In the genomic region with DNA sequence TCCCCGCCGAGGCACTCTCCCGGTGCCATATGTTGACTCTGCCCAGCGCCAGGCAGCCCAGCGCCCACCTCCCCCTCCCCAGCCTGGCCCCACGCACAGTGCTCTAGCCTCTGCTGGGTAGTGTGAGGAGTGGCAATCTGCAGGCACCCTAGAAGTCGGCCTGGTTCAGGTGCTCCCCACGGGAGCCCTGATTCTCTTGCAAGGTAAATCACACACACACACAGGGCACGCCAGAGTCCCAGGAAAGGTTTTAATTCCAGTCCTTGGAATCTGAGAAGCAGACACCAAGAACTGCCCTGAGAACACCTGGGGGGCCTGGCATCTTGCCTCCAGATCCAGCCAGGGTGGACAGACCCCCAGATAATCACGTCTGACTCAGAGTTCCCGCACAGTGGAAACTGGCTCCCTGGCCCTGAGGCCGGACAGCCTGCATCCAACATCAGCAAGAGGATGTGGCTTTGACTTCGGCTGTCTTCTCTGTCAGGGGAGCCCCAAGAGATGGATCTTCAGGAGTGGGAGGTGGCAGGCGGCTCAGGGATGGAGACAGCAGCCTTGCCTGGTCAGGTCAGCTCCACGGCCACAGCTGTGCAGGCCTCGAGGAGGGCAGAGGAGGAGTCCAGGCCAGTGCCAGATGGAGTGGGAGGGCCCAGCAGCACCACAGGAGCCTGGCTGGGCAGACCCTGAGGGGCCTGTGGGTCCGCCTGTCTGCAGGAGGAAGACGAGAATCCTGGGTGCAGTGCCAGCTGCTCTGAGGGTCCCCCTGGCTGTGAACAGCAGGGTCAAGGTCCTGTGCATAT, we compare ENCODE assay signal across 10 cellular contexts. TPM values are rescaled to one million over a fixed set of nuclear protein-coding genes. Genes with fewer than 3 reads are reported as not detected.
A peak's percentile ranks its signal among the peaks of the same experiment; 100 is the strongest.
DNase-seq lines count a peak whose midpoint lies in the region; ATAC-seq and TF ChIP-seq lines count a peak whose summit lies in the region.
"Had no signal": no experiment of that assay in that cellular context is flagged by ENCODE, and none has a peak within 500 bp of the region (broad histone marks: within the 10 kb centered on the region; RNA-seq: fewer than 3 reads in every experiment).

No MANE protein-coding gene starts in this region.

- 65% methylated on average over 18 of the region's 18 CpGs for WGBS in right cardiac atrium
- WGBS in stomach, 5 donors, result 48 to 63% (median 54%) methylated on average over 8 to 18 of the region's 18 CpGs

- H3K4me1 ChIP-seq in right cardiac atrium (ENCODE audit: control insufficient read depth, insufficient read depth, low read length), result peaks cover 3% of the 10 kb centered on the region
- peaks cover 23 to 41% (median 34%) of the 10 kb centered on the region in 4 donors for H3K4me1 ChIP-seq in stomach

- H3K27me3 Mint-ChIP-seq in activated CD4-positive, alpha-beta T cell treated with anti-CD3 and anti-CD28 coated beads, Interleukin-2, amount 10 ng/mL, durations not matched to agents 7 days and 5 days, result no peaks in the 10 kb centered on the region
- H3K27me3 Mint-ChIP-seq in activated T-helper 1 cell treated with anti-CD3 and anti-CD28 coated beads, Interleukin-12 subunit alpha, Interleukin-12 subunit beta, Interleukin-2, Interleukin-4 antibody, amounts not matched to agents 30 ng/mL and 10 ng/mL and 1 ng/mL, durations not matched to agents 14 hours and 24 hours and 36 hours (ENCODE audit: insufficient read depth), result peaks cover 3% of the 10 kb centered on the region

- ATAC-seq in right cardiac atrium, result peak in 1 of 2 donors; percentile 7

- no peaks in the 10 kb centered on the region for H3K9me3 Mint-ChIP-seq in activated CD4-positive, alpha-beta T cell treated with anti-CD3 and anti-CD28 coated beads, Interleukin-2, amount 10 ng/mL, durations not matched to agents 7 days and 5 days
- H3K9me3 Mint-ChIP-seq in activated T-helper 1 cell treated with anti-CD3 and anti-CD28 coated beads, Interleukin-12 subunit alpha, Interleukin-12 subunit beta, Interleukin-2, Interleukin-4 antibody, amounts not matched to agents 30 ng/mL and 10 ng/mL and 1 ng/mL, durations not matched to agents 14 hours and 24 hours and 36 hours, result no peaks in the 10 kb centered on the region

- H3K4me1 Mint-ChIP-seq in activated CD4-positive, alpha-beta T cell treated with anti-CD3 and anti-CD28 coated beads, Interleukin-2, amount 10 ng/mL, durations not matched to agents 7 days and 5 days, result peaks cover 24% of the 10 kb centered on the region
- peaks cover 21% of the 10 kb centered on the region for H3K4me1 Mint-ChIP-seq in activated T-helper 1 cell treated with anti-CD3 and anti-CD28 coated beads, Interleukin-12 subunit alpha, Interleukin-12 subunit beta, Interleukin-2, Interleukin-4 antibody, amounts not matched to agents 30 ng/mL and 10 ng/mL and 1 ng/mL, durations not matched to agents 14 hours and 24 hours and 36 hours (ENCODE audit: low read depth)

- H3K9me3 ChIP-seq in right cardiac atrium (ENCODE audit: control insufficient read depth, low read length), result no peaks in the 10 kb centered on the region
- no peaks in the 10 kb centered on the region for H3K9me3 ChIP-seq in stomach

- CTCF ChIA-PET in activated CD4-positive, alpha-beta T cell treated with anti-CD3 and anti-CD28 coated beads, Interleukin-2, amount 10 ng/mL, durations not matched to agents 7 days and 5 days (lab: Charles Lee), result interaction anchor here (0.6 to 2.5 kb wide), 6 partner anchors 13 to 137 kb away, joined by 3 to 17 read pairs (median 4); a partner anchor contains a TSS

- no peak for TF ChIP-seq EP300 in stomach (IDR thresholded peaks at IDR 0.05)

- H3K36me3 ChIP-seq in stomach, result peaks cover 44 to 79% (median 73%) of the 10 kb centered on the region in 4 donors

- H3K4me3 Mint-ChIP-seq in activated CD4-positive, alpha-beta T cell treated with anti-CD3 and anti-CD28 coated beads, Interleukin-2, amount 10 ng/mL, durations not matched to agents 7 days and 5 days, result no peak overlapping the region
- H3K4me3 Mint-ChIP-seq in activated T-helper 1 cell treated with anti-CD3 and anti-CD28 coated beads, Interleukin-12 subunit alpha, Interleukin-12 subunit beta, Interleukin-2, Interleukin-4 antibody, amounts not matched to agents 30 ng/mL and 10 ng/mL and 1 ng/mL, durations not matched to agents 14 hours and 24 hours and 36 hours, result peak overlapping the region; percentile 30

- no peak for TF ChIP-seq POLR2A in stomach (IDR thresholded peaks at IDR 0.05)

- H3K36me3 Mint-ChIP-seq in activated CD4-positive, alpha-beta T cell treated with anti-CD3 and anti-CD28 coated beads, Interleukin-2, amount 10 ng/mL, durations not matched to agents 7 days and 5 days (ENCODE audit: low read depth), result peaks cover 23% of the 10 kb centered on the region
- peaks cover 23% of the 10 kb centered on the region for H3K36me3 Mint-ChIP-seq in activated T-helper 1 cell treated with anti-CD3 and anti-CD28 coated beads, Interleukin-12 subunit alpha, Interleukin-12 subunit beta, Interleukin-2, Interleukin-4 antibody, amounts not matched to agents 30 ng/mL and 10 ng/mL and 1 ng/mL, durations not matched to agents 14 hours and 24 hours and 36 hours (ENCODE audit: low read depth)

- POLR2A ChIA-PET in activated CD4-positive, alpha-beta T cell treated with anti-CD3 and anti-CD28 coated beads, Interleukin-2, amount 10 ng/mL, durations not matched to agents 7 days and 5 days (lab: Charles Lee), result no interaction called here

- TF ChIP-seq CTCF in stomach (IDR thresholded peaks at IDR 0.05), result no peak

- H3K27me3 ChIP-seq in right cardiac atrium (ENCODE audit: control insufficient read depth, insufficient read depth) (no peaks in the 10 kb centered on the region), stomach (no peaks in the 10 kb centered on the region)

- intact Hi-C loops in activated T-helper 1 cell treated with anti-CD3 and anti-CD28 coated beads, Interleukin-12 subunit alpha, Interleukin-12 subunit beta, Interleukin-2, Interleukin-4 antibody, amounts not matched to agents 30 ng/mL and 10 ng/mL and 1 ng/mL, durations not matched to agents 14 hours and 24 hours and 36 hours (cut with micrococcal nuclease), result no loop called here
- intact Hi-C loops in right cardiac atrium (cut with DNase I) (no loop called here), stomach (cut with DNase I; ENCODE audit: low total_unique reads) (no loop called here)

- peak overlapping the region; percentile 50 for H3K27ac Mint-ChIP-seq in activated CD4-positive, alpha-beta T cell treated with anti-CD3 and anti-CD28 coated beads, Interleukin-2, amount 10 ng/mL, durations not matched to agents 7 days and 5 days
- H3K27ac Mint-ChIP-seq in activated T-helper 1 cell treated with anti-CD3 and anti-CD28 coated beads, Interleukin-12 subunit alpha, Interleukin-12 subunit beta, Interleukin-2, Interleukin-4 antibody, amounts not matched to agents 30 ng/mL and 10 ng/mL and 1 ng/mL, durations not matched to agents 14 hours and 24 hours and 36 hours, result peak overlapping the region; percentile 61

- H3K4me3 ChIP-seq in right cardiac atrium (ENCODE audit: low read length) (no peak overlapping the region), stomach (peak overlapping the region in 1 of 4 donors; percentile 73)

- H3K27ac ChIP-seq in right cardiac atrium (ENCODE audit: low read length) (no peak overlapping the region), stomach (peak overlapping the region; percentile 78 to 88 (median 85))
- H3K27ac ChIP-seq: C4-2B had no signal

- no peak for DNase-seq in activated CD4-positive, alpha-beta T cell treated with anti-CD3 and anti-CD28 coated beads, Interleukin-2, amount 10 ng/mL, durations not matched to agents 7 days and 5 days
- no peak for DNase-seq in activated CD4-positive, alpha-beta T cell treated with anti-CD3 and anti-CD28 coated beads for 48 hours
- no peak for DNase-seq in activated T-helper 1 cell treated with anti-CD3 and anti-CD28 coated beads, Interleukin-12 subunit alpha, Interleukin-12 subunit beta, Interleukin-2, Interleukin-4 antibody, amounts not matched to agents 30 ng/mL and 10 ng/mL and 1 ng/mL, durations not matched to agents 14 hours and 24 hours and 36 hours (ENCODE audit: low spot score)
- DNase-seq in right cardiac atrium (peak; percentile 15 to 60 (median 55)), stomach (no peak), NCI-H345 treated with DMSO at 0.1 percent for 48 hours (lab: John Stamatoyannopoulos, UW; ENCODE audit: unreplicated experiment) (no peak), NCI-H2081 (lab: John Stamatoyannopoulos, UW) (no peak), NCI-H1930 (lab: John Stamatoyannopoulos, UW) (no peak)
- DNase-seq: activated effector memory CD4-positive, alpha-beta T cell treated with Interleukin-2 at 50 U/mL for 16 hours had no signal

RNA-seq across cellular contexts. Expression of a gene that starts 1.1 kb away (rescaled TPM):
- 1 to 10 TPM; 1.1 to 1.6 TPM for total RNA-seq in activated CD4-positive, alpha-beta T cell treated with anti-CD3 and anti-CD28 coated beads, Interleukin-2, amount 10 ng/mL, durations not matched to agents 7 days and 5 days
- 0.78 and 0.86 TPM in 2 replicates for total RNA-seq in activated T-helper 1 cell treated with anti-CD3 and anti-CD28 coated beads, Interleukin-12 subunit alpha, Interleukin-12 subunit beta, Interleukin-2, Interleukin-4 antibody, amounts not matched to agents 30 ng/mL and 10 ng/mL and 1 ng/mL, durations not matched to agents 14 hours and 24 hours and 36 hours
- 1 to 10 TPM; 2.0 to 3.8 (median 2.2) TPM for total RNA-seq in right cardiac atrium
- 1.6 TPM for polyA plus RNA-seq in right cardiac atrium
- total RNA-seq in stomach, result 10 to 100 TPM in 2 of 5 donors, 1 to 10 TPM in 2, under 1 TPM in 1; 0.58 to 26.4 (median 7.1) TPM
- polyA plus RNA-seq in stomach, result 10 to 100 TPM in 2 of 3 donors, 1 to 10 TPM in 1; 7.8 to 17.3 (median 10.7) TPM

RNA-seq across cellular contexts. Expression of a gene that starts 7.6 kb away (rescaled TPM):
- total RNA-seq in activated CD4-positive, alpha-beta T cell treated with anti-CD3 and anti-CD28 coated beads, Interleukin-2, amount 10 ng/mL, durations not matched to agents 7 days and 5 days, result 10 to 100 TPM; 47.4 to 48.0 TPM
- total RNA-seq in activated T-helper 1 cell treated with anti-CD3 and anti-CD28 coated beads, Interleukin-12 subunit alpha, Interleukin-12 subunit beta, Interleukin-2, Interleukin-4 antibody, amounts not matched to agents 30 ng/mL and 10 ng/mL and 1 ng/mL, durations not matched to agents 14 hours and 24 hours and 36 hours, result 63.1 and 67.1 TPM in 2 replicates
- total RNA-seq in right cardiac atrium (10 to 100 TPM; 12.7 to 19.8 (median 15.0) TPM), stomach (100 to 1,000 TPM in 1 of 5 donors, 10 to 100 TPM in 4; 14.6 to 105 (median 37.4) TPM)
- polyA plus RNA-seq in right cardiac atrium (26.0 TPM), stomach (10 to 100 TPM; 60.1 to 68.7 (median 64.2) TPM)

RNA-seq across cellular contexts. Expression of a gene that starts 10.1 kb away (rescaled TPM):
- 1 to 10 TPM; 8.5 to 9.4 TPM for total RNA-seq in activated CD4-positive, alpha-beta T cell treated with anti-CD3 and anti-CD28 coated beads, Interleukin-2, amount 10 ng/mL, durations not matched to agents 7 days and 5 days
- 10.6 and 12.1 TPM in 2 replicates for total RNA-seq in activated T-helper 1 cell treated with anti-CD3 and anti-CD28 coated beads, Interleukin-12 subunit alpha, Interleukin-12 subunit beta, Interleukin-2, Interleukin-4 antibody, amounts not matched to agents 30 ng/mL and 10 ng/mL and 1 ng/mL, durations not matched to agents 14 hours and 24 hours and 36 hours
- total RNA-seq in right cardiac atrium (10 to 100 TPM; 43.9 to 67.1 (median 57.0) TPM), stomach (10 to 100 TPM in 4 of 5 donors, 1 to 10 TPM in 1; 3.5 to 22.3 (median 18.4) TPM)
- polyA plus RNA-seq in right cardiac atrium (60.2 TPM), stomach (10 to 100 TPM; 10.8 to 17.3 (median 11.3) TPM)

RNA-seq across cellular contexts. Expression of a gene that starts 20.5 kb away (rescaled TPM):
- 1 to 10 TPM; 2.4 to 2.5 TPM for total RNA-seq in activated CD4-positive, alpha-beta T cell treated with anti-CD3 and anti-CD28 coated beads, Interleukin-2, amount 10 ng/mL, durations not matched to agents 7 days and 5 days
- total RNA-seq in activated T-helper 1 cell treated with anti-CD3 and anti-CD28 coated beads, Interleukin-12 subunit alpha, Interleukin-12 subunit beta, Interleukin-2, Interleukin-4 antibody, amounts not matched to agents 30 ng/mL and 10 ng/mL and 1 ng/mL, durations not matched to agents 14 hours and 24 hours and 36 hours, result 0.10 TPM in 1 of 2 replicates, not detected in the other
- total RNA-seq in right cardiac atrium (10 to 100 TPM; 10.5 to 22.9 (median 21.9) TPM), stomach (10 to 100 TPM in 2 of 5 donors, 1 to 10 TPM in 2, under 1 TPM in 1; 0.58 to 66.9 (median 6.8) TPM)
- polyA plus RNA-seq in right cardiac atrium (12.0 TPM), stomach (1 to 10 TPM; 2.3 to 5.6 (median 4.6) TPM)

RNA-seq across cellular contexts. Expression of a gene that starts 34.3 kb away (rescaled TPM):
- 1 to 10 TPM; 8.3 to 8.9 TPM for total RNA-seq in activated CD4-positive, alpha-beta T cell treated with anti-CD3 and anti-CD28 coated beads, Interleukin-2, amount 10 ng/mL, durations not matched to agents 7 days and 5 days
- 14.3 and 16.6 TPM in 2 replicates for total RNA-seq in activated T-helper 1 cell treated with anti-CD3 and anti-CD28 coated beads, Interleukin-12 subunit alpha, Interleukin-12 subunit beta, Interleukin-2, Interleukin-4 antibody, amounts not matched to agents 30 ng/mL and 10 ng/mL and 1 ng/mL, durations not matched to agents 14 hours and 24 hours and 36 hours
- total RNA-seq in right cardiac atrium, result 10 to 100 TPM; 18.7 to 33.2 (median 30.0) TPM
- 24.3 TPM for polyA plus RNA-seq in right cardiac atrium
- 10 to 100 TPM in 1 of 5 donors, 1 to 10 TPM in 4; 3.9 to 14.3 (median 7.0) TPM for total RNA-seq in stomach
- 10 to 100 TPM in 1 of 3 donors, 1 to 10 TPM in 2; 2.0 to 10.1 (median 5.8) TPM for polyA plus RNA-seq in stomach

Comparison
In these comparisons a context has a peak if more than half of its experiments do, and no peak if none do; other contexts are left out.
1. DNase-seq: peak in right cardiac atrium (3 of 3); none in activated CD4-positive, alpha-beta T cell treated with anti-CD3 and anti-CD28 coated beads, Interleukin-2, amount 10 ng/mL, durations not matched to agents 7 days and 5 days (single experiment), activated CD4-positive, alpha-beta T cell treated with anti-CD3 and anti-CD28 coated beads for 48 hours (single experiment), activated T-helper 1 cell treated with anti-CD3 and anti-CD28 coated beads, Interleukin-12 subunit alpha, Interleukin-12 subunit beta, Interleukin-2, Interleukin-4 antibody, amounts not matched to agents 30 ng/mL and 10 ng/mL and 1 ng/mL, durations not matched to agents 14 hours and 24 hours and 36 hours (single experiment), stomach (single experiment), NCI-H345 treated with DMSO at 0.1 percent for 48 hours (single experiment), NCI-H2081 (0 of 2) and NCI-H1930 (0 of 2).